In genomic region chr20:19415786-19416185, GRCh38 we compare ENCODE assay signal across 31 cellular contexts.
"Had no signal": no experiment of that assay in that cellular context is flagged by ENCODE, and none has a peak within 500 bp of the region (broad histone marks: within the 10 kb centered on the region; RNA-seq: fewer than 3 reads in every experiment).

No MANE protein-coding gene starts in this region.

- H3K4me3 ChIP-seq: neural progenitor cell, ovary, psoas muscle, skin epidermis, smooth muscle cell, spleen, stomach, thoracic aorta, thyroid gland, tibial nerve, upper lobe of left lung, vagina had no signal

- H3K9ac ChIP-seq: neural progenitor cell, parathyroid adenoma had no signal

- H3K27me3 Mint-ChIP-seq: progenitor cell of endocrine pancreas; stimulated activated naive CD8-positive, alpha-beta T cell treated with anti-CD3 and anti-CD28 coated beads, Interleukin-15, Interleukin-2, amounts not matched to agents 100 ng/mL and 50 ng/mL, for 24 hours had no signal

- H3K36me3 ChIP-seq: neural progenitor cell, ovary, spleen, stomach, thoracic aorta, thyroid gland, tibial nerve, upper lobe of left lung, vagina had no signal

- H3K9me3 Mint-ChIP-seq: natural killer cell treated with Interleukin-12 subunit alpha and Interleukin-12 subunit beta and Interleukin-15 and Interleukin-18, amount 100 ng/mL, for 72 hours; neural progenitor cell had no signal

- FAIRE-seq: urothelium cell line had no signal

- H2AFZ ChIP-seq: neural progenitor cell, parathyroid adenoma had no signal

- H3K9me3 ChIP-seq: ovary, psoas muscle, spleen, stomach, thoracic aorta, thyroid gland, upper lobe of left lung, vagina had no signal

- H3K4me3 Mint-ChIP-seq: naive B cell; naive thymus-derived CD8-positive, alpha-beta T cell; natural killer cell treated with Interleukin-12 subunit alpha and Interleukin-12 subunit beta and Interleukin-15 and Interleukin-18, amount 100 ng/mL, for 72 hours; neural progenitor cell; stimulated activated naive B cell treated with anti-CD40 and anti-IgM and Interleukin-4, amounts not matched to agents 10 μg/mL and 1 μg/mL and 100 μg/mL, for 72 hours; stimulated activated naive CD8-positive, alpha-beta T cell treated with anti-CD3 and anti-CD28 coated beads, Interleukin-15, Interleukin-2, amounts not matched to agents 100 ng/mL and 50 ng/mL, for 24 hours had no signal

- H3K27ac ChIP-seq: neural progenitor cell, ovary, parathyroid adenoma, psoas muscle, skin epidermis, spleen, stomach, thoracic aorta, thyroid gland, tibial nerve, upper lobe of left lung, vagina had no signal

- H3K79me2 ChIP-seq: parathyroid adenoma had no signal

- H3K27me3 ChIP-seq: neural progenitor cell, ovary, spleen, stomach, thyroid gland, tibial nerve, upper lobe of left lung, vagina had no signal

- H3K4me1 ChIP-seq: neural progenitor cell, parathyroid adenoma, spleen, thyroid gland, tibial nerve, upper lobe of left lung, vagina had no signal

- DNase-seq: naive B cell; naive thymus-derived CD8-positive, alpha-beta T cell; occipital lobe; ovary; posterior cingulate gyrus; psoas muscle; right cardiac atrium; spleen; stimulated activated CD4-positive, alpha-beta T cell treated with anti-CD3 and anti-CD28 coated beads, Interleukin-12 subunit alpha, Interleukin-12 subunit beta, amount 100 ng/mL, for 4 hours; stimulated activated CD4-positive, alpha-beta T cell treated with anti-CD3 and anti-CD28 coated beads, Interleukin-1b, Interleukin-23, amount 100 ng/mL, for 48 hours; stimulated activated CD4-positive, alpha-beta T cell treated with anti-CD3 and anti-CD28 coated beads, Interleukin-4, amount 100 ng/mL, for 1 hour; stimulated activated CD4-positive, alpha-beta T cell treated with anti-CD3 and anti-CD28 coated beads, Interleukin-4, amount 100 ng/mL, for 4 hours; stimulated activated CD8-positive, alpha-beta memory T cell treated with anti-CD3 and anti-CD28 coated beads, Interleukin-4, amount 100 ng/mL, for 48 hours; stimulated activated naive B cell treated with anti-CD40 and anti-IgM and Interleukin-4, amounts not matched to agents 10 μg/mL and 1 μg/mL and 100 μg/mL, for 72 hours; stimulated activated naive CD4-positive, alpha-beta T cell treated with Interleukin-2 at 50 U/mL for 16 hours; stomach; thyroid gland; trophoblast cell; upper lobe of left lung had no signal

- ATAC-seq: naive thymus-derived CD8-positive, alpha-beta T cell; psoas muscle; right cardiac atrium; sciatic nerve; stimulated activated naive B cell treated with anti-CD40 and anti-IgM and Interleukin-4, amounts not matched to agents 10 μg/mL and 1 μg/mL and 100 μg/mL, for 72 hours had no signal

- H3K4me1 Mint-ChIP-seq: naive B cell; naive thymus-derived CD8-positive, alpha-beta T cell; neural progenitor cell; stimulated activated naive B cell treated with anti-CD40 and anti-IgM and Interleukin-4, amounts not matched to agents 10 μg/mL and 1 μg/mL and 100 μg/mL, for 72 hours had no signal

- H3K36me3 Mint-ChIP-seq: naive B cell; naive thymus-derived CD8-positive, alpha-beta T cell; natural killer cell treated with Interleukin-12 subunit alpha and Interleukin-12 subunit beta and Interleukin-15 and Interleukin-18, amount 100 ng/mL, for 72 hours; neural progenitor cell; stimulated activated naive B cell treated with anti-CD40 and anti-IgM and Interleukin-4, amounts not matched to agents 10 μg/mL and 1 μg/mL and 100 μg/mL, for 72 hours had no signal

- H3K4me2 ChIP-seq: neural progenitor cell, smooth muscle cell had no signal

- H3K27ac Mint-ChIP-seq: naive B cell; naive thymus-derived CD8-positive, alpha-beta T cell; natural killer cell treated with Interleukin-12 subunit alpha and Interleukin-12 subunit beta and Interleukin-15 and Interleukin-18, amount 100 ng/mL, for 72 hours; neural progenitor cell; progenitor cell of endocrine pancreas; stimulated activated naive B cell treated with anti-CD40 and anti-IgM and Interleukin-4, amounts not matched to agents 10 μg/mL and 1 μg/mL and 100 μg/mL, for 72 hours; stimulated activated naive CD8-positive, alpha-beta T cell treated with anti-CD3 and anti-CD28 coated beads, Interleukin-15, Interleukin-2, amounts not matched to agents 100 ng/mL and 50 ng/mL, for 24 hours had no signal
